ENCODE assay signal across 17 cellular contexts in the genomic region with DNA sequence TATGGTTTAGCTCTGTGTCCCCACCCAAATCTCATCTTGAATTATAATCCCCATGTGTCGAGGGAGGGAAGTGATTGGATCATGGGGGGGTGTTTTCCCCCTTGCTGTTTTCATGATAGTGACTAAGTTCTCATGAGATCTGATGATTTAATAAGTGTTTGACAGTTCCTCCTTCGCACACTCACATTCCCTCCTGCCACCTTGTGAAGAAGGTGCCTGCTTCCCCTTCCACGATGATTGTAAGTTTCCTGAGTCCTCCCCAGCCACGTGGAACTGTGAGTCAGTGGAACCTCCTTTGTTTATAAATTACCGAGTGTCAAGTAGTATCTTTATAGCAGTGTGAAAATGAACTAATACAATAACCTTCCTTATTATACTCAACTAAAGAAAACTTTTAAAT.
"Had no signal": no experiment of that assay in that cellular context is flagged by ENCODE, and none has a peak within 500 bp of the region (broad histone marks: within the 10 kb centered on the region; RNA-seq: fewer than 3 reads in every experiment).

No MANE protein-coding gene starts in this region.

- H3K9me3 ChIP-seq: body of pancreas, transverse colon had no signal

- H3K4me1 Mint-ChIP-seq: activated CD4-positive, alpha-beta memory T cell treated with anti-CD3 and anti-CD28 coated beads, Interleukin-2, amount 10 ng/mL, durations not matched to agents 7 days and 5 days; nephron; T-cell had no signal

- H3K4me3 ChIP-seq: body of pancreas, right atrium auricular region, skin epidermis, transverse colon had no signal

- H3K27me3 Mint-ChIP-seq: activated CD4-positive, alpha-beta memory T cell treated with anti-CD3 and anti-CD28 coated beads, Interleukin-2, amount 10 ng/mL, durations not matched to agents 7 days and 5 days; activated T-cell treated with anti-CD3 and anti-CD28 coated beads, Interleukin-2, amount 50 U/mL, for 24 hours; dendritic cell treated with granulocyte-macrophage colony-stimulating factor and Interleukin-4, amounts not matched to agents 40 ng/mL and 50 ng/mL, for 4 days; T-cell had no signal

- H3K27me3 ChIP-seq: body of pancreas, right atrium auricular region, transverse colon had no signal

- H3K36me3 Mint-ChIP-seq: T-cell had no signal

- DNase-seq: activated CD4-positive, alpha-beta memory T cell treated with anti-CD3 and anti-CD28 coated beads, Interleukin-2, amount 10 ng/mL, durations not matched to agents 7 days and 5 days; activated naive CD4-positive, alpha-beta T cell treated with anti-CD3 and anti-CD28 coated beads, Interleukin-2, amount 50 U/mL, for 16 hours; activated T-cell treated with anti-CD3 and anti-CD28 coated beads, Interleukin-2, amount 50 U/mL, for 24 hours; amniotic stem cell; body of pancreas; hippocampal formation; left ventricle myocardium superior; mesendoderm; stimulated activated CD4-positive, alpha-beta T cell treated with anti-CD3 and anti-CD28 coated beads, Interleukin-4, amount 100 ng/mL, for 24 hours; stimulated activated naive CD4-positive, alpha-beta T cell treated with Interleukin-2 at 50 U/mL for 16 hours; T-cell; T-helper 9 cell; transverse colon had no signal

- H3K4me1 ChIP-seq: body of pancreas, right atrium auricular region, transverse colon had no signal

- H3K9me3 Mint-ChIP-seq: activated T-cell treated with anti-CD3 and anti-CD28 coated beads, Interleukin-2, amount 50 U/mL, for 24 hours; dendritic cell treated with granulocyte-macrophage colony-stimulating factor and Interleukin-4, amounts not matched to agents 40 ng/mL and 50 ng/mL, for 4 days; nephron; T-cell had no signal

- H3K27ac Mint-ChIP-seq: activated CD4-positive, alpha-beta memory T cell treated with anti-CD3 and anti-CD28 coated beads, Interleukin-2, amount 10 ng/mL, durations not matched to agents 7 days and 5 days; activated T-cell treated with anti-CD3 and anti-CD28 coated beads, Interleukin-2, amount 50 U/mL, for 24 hours; dendritic cell treated with granulocyte-macrophage colony-stimulating factor and Interleukin-4, amounts not matched to agents 40 ng/mL and 50 ng/mL, for 4 days; nephron; T-cell had no signal

- H3K4me3 Mint-ChIP-seq: activated CD4-positive, alpha-beta memory T cell treated with anti-CD3 and anti-CD28 coated beads, Interleukin-2, amount 10 ng/mL, durations not matched to agents 7 days and 5 days; activated T-cell treated with anti-CD3 and anti-CD28 coated beads, Interleukin-2, amount 50 U/mL, for 24 hours; dendritic cell treated with granulocyte-macrophage colony-stimulating factor and Interleukin-4, amounts not matched to agents 40 ng/mL and 50 ng/mL, for 4 days; nephron; T-cell had no signal

- H3K27ac ChIP-seq: body of pancreas, right atrium auricular region, skin epidermis, transverse colon had no signal

- H3K36me3 ChIP-seq: right atrium auricular region, transverse colon had no signal
